Comparison of ENCODE assay signal across 18 cellular contexts in the genomic region with DNA sequence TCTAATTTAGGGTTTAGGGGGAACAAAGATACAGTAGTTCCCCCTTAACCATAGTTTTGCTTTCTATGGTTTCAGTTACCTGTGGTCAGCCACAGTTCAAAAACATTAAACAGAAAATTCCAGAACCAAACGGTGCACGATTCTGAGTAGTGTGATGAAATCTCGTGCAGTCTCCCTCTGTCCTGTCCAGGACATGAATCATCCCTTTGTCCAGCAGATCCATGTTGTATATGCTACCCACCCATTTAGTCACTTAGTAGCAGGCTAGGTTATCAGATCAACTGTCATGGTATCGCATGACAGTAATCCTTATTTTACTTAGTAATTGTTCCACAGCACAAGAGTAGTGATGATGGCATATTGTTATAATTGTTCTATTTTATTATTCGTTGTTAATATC.
DNase-seq lines count a peak whose midpoint lies in the region; ATAC-seq and TF ChIP-seq lines count a peak whose summit lies in the region.
"Had no signal": no experiment of that assay in that cellular context is flagged by ENCODE, and none has a peak within 500 bp of the region (broad histone marks: within the 10 kb centered on the region; RNA-seq: fewer than 3 reads in every experiment).

No MANE protein-coding gene starts in this region.

- no peak overlapping the region for H3K4me3 ChIP-seq in fibroblast of mammary gland (ENCODE audit: control insufficient read depth, low read depth, low read length)
- H3K4me3 ChIP-seq: GM12878 had no signal

- DNase-seq in A172 (ENCODE audit: low spot score) (peak; percentile 58), LHCN-M2 (ENCODE audit: low read depth) (peak; percentile 13), SW480 (ENCODE audit: low spot score) (peak; percentile 11), fibroblast of mammary gland (ENCODE audit: low read depth) (peak; percentile 1), AML-193 (lab: John Stamatoyannopoulos, UW) (no peak), NCI-H2227 treated with DMSO at 0.1 percent for 48 hours (lab: John Stamatoyannopoulos, UW) (no peak)
- DNase-seq in stimulated activated CD4-positive, alpha-beta T cell treated with anti-CD3 and anti-CD28 coated beads, Interleukin-4, amount 100 ng/mL, for 1 hour, result no peak
- DNase-seq: 8988T, C1 segment of cervical spinal cord, COR-L47, DMS53, KG1, MM.1S, NCI-H1930, NCI-H2171, NCI-H510A treated with DMSO at 0.1 percent for 48 hours had no signal

- no peak for TF ChIP-seq CTCF in fibroblast of mammary gland (conservative IDR thresholded peaks at IDR 0.05; ENCODE audit: control insufficient read depth, insufficient read depth, low read depth, low read length)

- no peak for ATAC-seq in GM18907 (IDR thresholded peaks at IDR 0.05; ENCODE audit: unreplicated experiment)
- ATAC-seq: GM12878 had no signal

Comparison
In these comparisons a context has a peak if more than half of its experiments do, and no peak if none do; other contexts are left out.
1. DNase-seq: peak in A172 (single experiment), LHCN-M2 (single experiment), SW480 (single experiment) and fibroblast of mammary gland (single experiment); none in stimulated activated CD4-positive, alpha-beta T cell treated with anti-CD3 and anti-CD28 coated beads, Interleukin-4, amount 100 ng/mL, for 1 hour (single experiment), AML-193 (0 of 2) and NCI-H2227 treated with DMSO at 0.1 percent for 48 hours (single experiment).